ENCODE assay signal across 15 cellular contexts in the genomic region with DNA sequence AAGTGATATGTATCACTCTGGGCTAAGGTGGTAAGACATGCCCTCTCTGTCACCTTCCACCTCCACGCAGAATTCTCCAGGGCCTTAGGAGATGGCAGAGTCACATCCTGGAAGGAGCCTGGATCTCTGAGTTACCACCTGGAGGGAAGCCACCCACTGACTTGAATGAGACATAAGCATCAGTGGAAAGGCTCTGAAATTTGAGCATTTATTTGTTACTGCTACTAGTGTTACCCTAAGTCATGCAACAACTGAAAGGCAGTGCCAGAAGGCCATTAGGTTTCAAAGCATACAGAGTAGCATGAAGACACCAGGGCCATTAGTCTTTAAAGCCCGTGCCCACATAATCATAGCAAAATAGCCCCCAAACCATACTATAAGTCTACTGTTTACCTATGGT.
DNase-seq lines count a peak whose midpoint lies in the region; ATAC-seq and TF ChIP-seq lines count a peak whose summit lies in the region.
"Had no signal": no experiment of that assay in that cellular context is flagged by ENCODE, and none has a peak within 500 bp of the region (broad histone marks: within the 10 kb centered on the region; RNA-seq: fewer than 3 reads in every experiment).

No MANE protein-coding gene starts in this region.

- H3K27me3 ChIP-seq in BLaER1 (no peaks in the 10 kb centered on the region), endodermal cell (ENCODE audit: control insufficient read depth, insufficient read depth, low read length, poor library complexity, severe bottlenecking) (no peaks in the 10 kb centered on the region)

- H3K9me3 ChIP-seq in BLaER1 (peaks cover 17% of the 10 kb centered on the region), endodermal cell (ENCODE audit: control insufficient read depth, low read length) (peaks cover 16% of the 10 kb centered on the region)

- H3K27ac ChIP-seq in BLaER1 (peak overlapping the region; percentile 87), endodermal cell (ENCODE audit: low read depth, low read length) (no peak overlapping the region)

- DNase-seq in NCI-H2081 (lab: John Stamatoyannopoulos, UW) (peak; percentile 17 to 45), NCI-H2081 treated with DMSO at 0.1 percent for 48 hours (lab: John Stamatoyannopoulos, UW) (no peak), NCI-H345 treated with DMSO at 0.1 percent for 48 hours (lab: John Stamatoyannopoulos, UW; ENCODE audit: unreplicated experiment) (peak; percentile 39), endodermal cell (peak; percentile 17), A172 (ENCODE audit: low spot score) (no peak), NOMO-1 (lab: John Stamatoyannopoulos, UW; ENCODE audit: unreplicated experiment in 2 of 2) (no peak)
- DNase-seq: CD4-positive, alpha-beta memory T cell; H7; NCI-H1436; NCI-H2029 treated with DMSO at 0.1 percent for 48 hours; NCI-H226; SHP77 had no signal

- no peak for ATAC-seq in HG03521 (IDR thresholded peaks at IDR 0.05; ENCODE audit: unreplicated experiment)

- WGBS in endodermal cell (ENCODE audit: insufficient coverage in 1 of 2, insufficient read length in 1 of 2), 2 experiments: 91 to 100% methylated on average over 1 to 2 of the region's 2 CpGs

- no peaks in the 10 kb centered on the region for H3K36me3 Mint-ChIP-seq in endodermal cell (ENCODE audit: low read depth)
- H3K36me3 Mint-ChIP-seq: CD4-positive, alpha-beta memory T cell; IgD-negative memory B cell had no signal

- H3K27ac Mint-ChIP-seq in endodermal cell: no peak overlapping the region

- H3K4me2 ChIP-seq in BLaER1: peak overlapping the region; percentile 14; the same call in 1 of the 2 replicates

- peaks cover 9% of the 10 kb centered on the region for H3K9me3 Mint-ChIP-seq in endodermal cell
- H3K9me3 Mint-ChIP-seq: CD4-positive, alpha-beta memory T cell; IgD-negative memory B cell had no signal

- H3K4me1 ChIP-seq in BLaER1: peaks cover 95% of the 10 kb centered on the region
- no peaks in the 10 kb centered on the region for H3K4me1 ChIP-seq in endodermal cell (ENCODE audit: control insufficient read depth, insufficient read depth, low read length)

- H3K27me3 Mint-ChIP-seq in endodermal cell (ENCODE audit: insufficient read depth): no peaks in the 10 kb centered on the region
- H3K27me3 Mint-ChIP-seq: CD4-positive, alpha-beta memory T cell; IgD-negative memory B cell had no signal

- no peaks in the 10 kb centered on the region for H4K20me1 ChIP-seq in BLaER1

- no peak for TF ChIP-seq CTCF in endodermal cell (conservative IDR thresholded peaks at IDR 0.05)

- H3K4me3 ChIP-seq in BLaER1 (no peak overlapping the region), endodermal cell (ENCODE audit: low read length) (no peak overlapping the region)

- H3K36me3 ChIP-seq in BLaER1 (no peaks in the 10 kb centered on the region), endodermal cell (ENCODE audit: control insufficient read depth, insufficient read depth, low read length) (no peaks in the 10 kb centered on the region)

- H3K4me1 Mint-ChIP-seq in endodermal cell: no peaks in the 10 kb centered on the region

- no peak overlapping the region for H3K4me3 Mint-ChIP-seq in endodermal cell
- H3K4me3 Mint-ChIP-seq: CD4-positive, alpha-beta memory T cell; IgD-negative memory B cell had no signal

- H3K9ac ChIP-seq in BLaER1: no peak overlapping the region
- no peak overlapping the region for H3K9ac ChIP-seq in endodermal cell (ENCODE audit: extremely low read depth, low read length, poor library complexity, severe bottlenecking)

Comparison
In these comparisons a context has a peak if more than half of its experiments do, and no peak if none do; other contexts are left out.
1. DNase-seq: peak in NCI-H2081 (2 of 2), NCI-H345 treated with DMSO at 0.1 percent for 48 hours (single experiment) and endodermal cell (single experiment); none in NCI-H2081 treated with DMSO at 0.1 percent for 48 hours (single experiment), A172 (single experiment) and NOMO-1 (0 of 2).